In the genomic region with DNA sequence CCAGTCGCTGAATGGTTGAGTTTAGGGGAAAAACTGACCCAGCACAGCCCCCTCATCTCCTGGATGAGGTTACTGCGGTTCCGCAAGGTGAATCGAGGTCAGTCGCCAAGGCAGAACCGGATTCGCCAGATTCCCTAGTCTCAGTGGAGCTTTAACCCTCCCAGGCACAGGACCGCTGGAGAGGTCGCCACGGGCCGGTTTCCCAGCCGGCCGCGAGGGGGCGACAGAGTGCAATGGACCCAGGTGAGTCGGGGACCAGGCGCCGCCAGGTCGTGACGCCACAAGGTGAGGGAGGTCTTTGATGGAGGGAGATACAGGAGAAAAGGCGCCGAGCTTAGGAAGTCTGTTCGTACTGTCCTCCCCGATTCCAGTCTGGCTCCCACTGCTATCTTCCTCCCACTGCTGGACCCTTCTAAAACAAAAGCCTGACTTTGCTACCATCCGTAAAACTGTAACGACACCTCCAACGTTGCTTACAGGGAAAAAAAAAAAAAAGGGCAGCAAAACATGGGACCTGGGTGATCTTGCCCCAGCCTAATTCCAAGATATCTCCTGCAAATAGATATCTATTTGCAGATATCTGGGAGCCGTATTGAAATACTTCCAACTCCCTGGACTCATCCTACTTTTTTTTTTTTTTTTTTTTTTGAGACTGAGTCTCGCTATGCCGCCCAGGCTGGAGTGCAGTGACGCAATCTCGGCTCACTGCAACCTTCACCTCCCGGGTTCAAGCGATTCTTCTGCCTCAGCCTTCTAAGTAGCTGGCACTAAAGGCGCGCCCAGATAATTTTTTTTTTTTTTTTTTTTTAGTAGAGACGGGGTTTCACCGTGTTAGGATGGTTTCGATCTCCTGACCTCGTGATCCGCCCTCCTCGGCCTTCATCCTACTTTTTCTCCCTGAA, we compare ENCODE assay signal across 8 cellular contexts. TPM values are rescaled to one million over a fixed set of nuclear protein-coding genes. Genes with fewer than 3 reads are reported as not detected.
DNase-seq lines count a peak whose midpoint lies in the region; ATAC-seq and TF ChIP-seq lines count a peak whose summit lies in the region.

No MANE protein-coding gene starts in this region.

- POLR2A ChIA-PET in activated CD8-positive, alpha-beta T cell treated with anti-CD3 and anti-CD28 coated beads, Interleukin-2, amount 10 ng/mL, durations not matched to agents 7 days and 5 days (lab: Charles Lee) = interaction anchor here (0.6 to 2.4 kb wide), 18 partner anchors 10 to 242 kb away, joined by 3 to 23 read pairs (median 4); a partner anchor contains a TSS

- H3K27me3 ChIP-seq in effector memory CD4-positive, alpha-beta T cell (replicated peaks; ENCODE audit: control insufficient read depth, insufficient read depth, low read length, poor library complexity, severe bottlenecking) = no peaks in the 10 kb centered on the region
- H3K27me3 ChIP-seq in lung (ENCODE audit: control insufficient read depth, insufficient read depth) = no peaks in the 10 kb centered on the region

- H3K27ac ChIP-seq in effector memory CD4-positive, alpha-beta T cell (ENCODE audit: insufficient read depth, low read length, poor library complexity, severe bottlenecking) = peak overlapping the region; percentile 88
- H3K27ac ChIP-seq in lung (ENCODE audit: low read depth in 1 of 2, low read length in 1 of 2) = peak overlapping the region in 1 of 2 donors; percentile 64

- H3K27me3 Mint-ChIP-seq in activated CD8-positive, alpha-beta T cell treated with anti-CD3 and anti-CD28 coated beads, Interleukin-2, amount 10 ng/mL, durations not matched to agents 7 days and 5 days (ENCODE audit: low read depth) = peaks cover 11% of the 10 kb centered on the region

- peaks cover 40% of the 10 kb centered on the region for H3K4me1 ChIP-seq in effector memory CD4-positive, alpha-beta T cell (ENCODE audit: control insufficient read depth, insufficient read depth, low read length, poor library complexity, severe bottlenecking)
- H3K4me1 ChIP-seq in lung (ENCODE audit: control insufficient read depth in 2 of 2, insufficient read depth in 2 of 2, low read length in 2 of 2) = peaks cover 4 to 11% of the 10 kb centered on the region in 2 donors

- H3K4me3 Mint-ChIP-seq in activated CD8-positive, alpha-beta T cell treated with anti-CD3 and anti-CD28 coated beads, Interleukin-2, amount 10 ng/mL, durations not matched to agents 7 days and 5 days = peak overlapping the region; percentile 61

- ATAC-seq in HG03342 (IDR thresholded peaks at IDR 0.05; ENCODE audit: unreplicated experiment) (peak; percentile 33), lung (ENCODE audit: insufficient read depth, low FRiP score) (peak; percentile 25), HG02852 (IDR thresholded peaks at IDR 0.05; ENCODE audit: unreplicated experiment) (no peak)
- peak; percentile 30 for ATAC-seq in activated CD8-positive, alpha-beta T cell treated with anti-CD3 and anti-CD28 coated beads, Interleukin-2, amount 10 ng/mL, durations not matched to agents 7 days and 5 days

- WGBS in lung, 2 donors = 3% methylated on average over 42 of the region's 42 CpGs

- peak overlapping the region; percentile 11 for H3K4me3 ChIP-seq in effector memory CD4-positive, alpha-beta T cell (ENCODE audit: insufficient read depth, low read depth, low read length, poor library complexity, severe bottlenecking)
- H3K4me3 ChIP-seq in lung = no peak overlapping the region

- H3K36me3 ChIP-seq in effector memory CD4-positive, alpha-beta T cell (ENCODE audit: control insufficient read depth, insufficient read depth, low read length) = no peaks in the 10 kb centered on the region
- no peaks in the 10 kb centered on the region for H3K36me3 ChIP-seq in lung (ENCODE audit: control insufficient read depth in 2 of 2, insufficient read depth in 2 of 2, low read length in 2 of 2)

- peak; percentile 93 for TF ChIP-seq CTCF in lung (IDR thresholded peaks at IDR 0.05; ENCODE audit: control extremely low read depth, extremely low read depth)

- DNase-seq in D341Med (ENCODE audit: low spot score) (peak; percentile 89), NCI-H774 (lab: John Stamatoyannopoulos, UW) (peak; percentile 73), lung (ENCODE audit: low spot score) (peak; percentile 91)
- peak; percentile 92 for DNase-seq in activated CD8-positive, alpha-beta T cell treated with anti-CD3 and anti-CD28 coated beads, Interleukin-2, amount 10 ng/mL, durations not matched to agents 7 days and 5 days
- peak; percentile 70 to 89 (median 81) for DNase-seq in effector memory CD4-positive, alpha-beta T cell
- DNase-seq in stimulated activated CD4-positive, alpha-beta T cell treated with anti-CD3 and anti-CD28 coated beads, TNF-alpha, amount 100 ng/mL, for 24 hours (ENCODE audit: low read depth in 3 of 3) = peak; percentile 86 to 90 (median 86)

- H3K9me3 ChIP-seq in effector memory CD4-positive, alpha-beta T cell (ENCODE audit: control insufficient read depth, low read length) = no peaks in the 10 kb centered on the region
- no peaks in the 10 kb centered on the region for H3K9me3 ChIP-seq in lung (ENCODE audit: control insufficient read depth in 2 of 2, insufficient read depth in 1 of 2, low read length in 1 of 2)

- peaks cover 67% of the 10 kb centered on the region for H3K4me1 Mint-ChIP-seq in activated CD8-positive, alpha-beta T cell treated with anti-CD3 and anti-CD28 coated beads, Interleukin-2, amount 10 ng/mL, durations not matched to agents 7 days and 5 days (ENCODE audit: low read depth)

- peak overlapping the region; percentile 92 for H3K27ac Mint-ChIP-seq in activated CD8-positive, alpha-beta T cell treated with anti-CD3 and anti-CD28 coated beads, Interleukin-2, amount 10 ng/mL, durations not matched to agents 7 days and 5 days

- H3K9me3 Mint-ChIP-seq in activated CD8-positive, alpha-beta T cell treated with anti-CD3 and anti-CD28 coated beads, Interleukin-2, amount 10 ng/mL, durations not matched to agents 7 days and 5 days (ENCODE audit: insufficient read depth) = no peaks in the 10 kb centered on the region

- peaks cover 2% of the 10 kb centered on the region for H3K36me3 Mint-ChIP-seq in activated CD8-positive, alpha-beta T cell treated with anti-CD3 and anti-CD28 coated beads, Interleukin-2, amount 10 ng/mL, durations not matched to agents 7 days and 5 days (ENCODE audit: low read depth)

- CTCF ChIA-PET in activated CD8-positive, alpha-beta T cell treated with anti-CD3 and anti-CD28 coated beads, Interleukin-2, amount 10 ng/mL, durations not matched to agents 7 days and 5 days (lab: Charles Lee) = interaction anchor here (0.6 to 10.4 kb wide), 38 partner anchors 9 to 328 kb away, joined by 3 to 126 read pairs (median 4); a partner anchor contains a TSS

RNA-seq across cellular contexts. Expression of a gene that starts 1.4 kb away (rescaled TPM):
- 10 to 100 TPM; 66.3 to 69.5 TPM for total RNA-seq in activated CD8-positive, alpha-beta T cell treated with anti-CD3 and anti-CD28 coated beads, Interleukin-2, amount 10 ng/mL, durations not matched to agents 7 days and 5 days
- 10 to 100 TPM; 62.1 to 72.4 TPM for total RNA-seq in lung
- 10 to 100 TPM; 51.5 to 53.0 TPM for polyA plus RNA-seq in lung

RNA-seq across cellular contexts. Expression of a gene that starts 27.4 kb away (rescaled TPM):
- not detected for total RNA-seq in activated CD8-positive, alpha-beta T cell treated with anti-CD3 and anti-CD28 coated beads, Interleukin-2, amount 10 ng/mL, durations not matched to agents 7 days and 5 days
- 1 to 10 TPM in 1 of 2 donors, under 1 TPM in 1; 0.89 to 3.1 TPM for total RNA-seq in lung
- polyA plus RNA-seq in lung = 1 to 10 TPM; 2.4 to 4.3 TPM

RNA-seq across cellular contexts. Expression of a gene that starts 32.2 kb away (rescaled TPM):
- 100 to 1,000 TPM; 216 to 218 TPM for total RNA-seq in activated CD8-positive, alpha-beta T cell treated with anti-CD3 and anti-CD28 coated beads, Interleukin-2, amount 10 ng/mL, durations not matched to agents 7 days and 5 days
- total RNA-seq in lung = 10 to 100 TPM; 14.8 to 20.2 TPM
- 10 to 100 TPM; 15.9 to 20.0 TPM for polyA plus RNA-seq in lung

RNA-seq across cellular contexts. Expression of a gene that starts 47.0 kb away (rescaled TPM):
- total RNA-seq in activated CD8-positive, alpha-beta T cell treated with anti-CD3 and anti-CD28 coated beads, Interleukin-2, amount 10 ng/mL, durations not matched to agents 7 days and 5 days = under 1 TPM; 0.13 to 0.21 TPM
- 10 to 100 TPM; 23.9 to 77.0 TPM for total RNA-seq in lung
- polyA plus RNA-seq in lung = 10 to 100 TPM; 39.8 to 64.1 TPM

RNA-seq across cellular contexts. Expression of a gene that starts 51.3 kb away (rescaled TPM):
- total RNA-seq in activated CD8-positive, alpha-beta T cell treated with anti-CD3 and anti-CD28 coated beads, Interleukin-2, amount 10 ng/mL, durations not matched to agents 7 days and 5 days = 10 to 100 TPM; 31.5 to 33.5 TPM
- total RNA-seq in lung = 1 to 10 TPM; 5.7 to 7.4 TPM
- polyA plus RNA-seq in lung = 1 to 10 TPM; 4.4 to 7.3 TPM

Comparison
In these comparisons a context has a peak if more than half of its experiments do, and no peak if none do; other contexts are left out.
1. RNA of a gene that starts 32.2 kb away (total RNA-seq): 216 to 218 TPM in activated CD8-positive, alpha-beta T cell treated with anti-CD3 and anti-CD28 coated beads, Interleukin-2, amount 10 ng/mL, durations not matched to agents 7 days and 5 days; 14.8 to 20.2 TPM in lung; every median in the first group is over 10 times any median in the second.
2. Peak in every context shown above with its lines, with median percentiles within 50 percentile points of each other: DNase-seq.